In genomic region chr6:75246386-75246785, GRCh38 we compare ENCODE assay signal across 28 cellular contexts. TPM values are rescaled to one million over a fixed set of nuclear protein-coding genes. Genes with fewer than 3 reads are reported as not detected.
"Had no signal": no experiment of that assay in that cellular context is flagged by ENCODE, and none has a peak within 500 bp of the region (broad histone marks: within the 10 kb centered on the region; RNA-seq: fewer than 3 reads in every experiment).

No MANE protein-coding gene starts in this region.

- H3K9me3 ChIP-seq: heart left ventricle, tibial nerve had no signal

- H3K9me3 Mint-ChIP-seq: activated CD4-positive, alpha-beta memory T cell treated with anti-CD3 and anti-CD28 coated beads for 36 hours; activated naive CD4-positive, alpha-beta T cell treated with anti-CD3 and anti-CD28 coated beads, Interleukin-2, amount 50 U/mL, for 72 hours; activated T-cell treated with anti-CD3 and anti-CD28 coated beads, Interleukin-2, amount 50 U/mL, for 4 hours; activated T-helper 2 cell treated with anti-CD3 and anti-CD28 coated beads, Interferon-gamma antibody, Interleukin-2, Interleukin-4, amounts not matched to agents 10 μg/mL and 5 μg/mL and 100 μg/mL, durations not matched to agents 14 hours and 24 hours and 36 hours; immature natural killer cell; mesothelial cell of epicardium had no signal

- H3K27ac ChIP-seq: cardiac muscle cell, coronary artery, dorsolateral prefrontal cortex, heart left ventricle, tibial nerve had no signal

- H3K36me3 ChIP-seq: cardiac muscle cell, tibial nerve had no signal

- ATAC-seq: activated naive CD4-positive, alpha-beta T cell treated with anti-CD3 and anti-CD28 coated beads, Interleukin-2, amount 50 U/mL, for 72 hours; activated T-cell treated with anti-CD3 and anti-CD28 coated beads, Interleukin-2, amount 50 U/mL, for 4 hours; heart left ventricle; left colon; right cardiac atrium had no signal

- DNase-seq: activated CD4-positive, alpha-beta memory T cell treated with anti-CD3 and anti-CD28 coated beads for 36 hours; activated CD4-positive, alpha-beta T cell treated with anti-CD3 and anti-CD28 coated beads, Interleukin-2, amount 10 ng/mL, durations not matched to agents 24 days and 14 days; activated CD4-positive, CD25-positive, alpha-beta regulatory T cell treated with anti-CD3 and anti-CD28 coated beads, Interleukin-2, amount 50 U/mL, for 72 hours; activated CD8-positive, alpha-beta memory T cell treated with anti-CD3 and anti-CD28 coated beads, Interleukin-2, amount 50 U/mL, for 48 hours; activated T-cell treated with anti-CD3 and anti-CD28 coated beads, Interleukin-2, amount 50 U/mL, for 4 hours; aorta; dorsolateral prefrontal cortex; effector memory CD4-positive, alpha-beta T cell; heart left ventricle; hypothalamus; immature natural killer cell; kidney; left colon; mammary epithelial cell; naive B cell; right cardiac atrium; stimulated activated CD4-positive, alpha-beta T cell treated with anti-CD3 and anti-CD28 coated beads, Interleukin-15, amount 100 ng/mL, for 24 hours; stimulated activated CD4-positive, alpha-beta T cell treated with anti-CD3 and anti-CD28 coated beads, Interleukin-2, amount 100 ng/mL, for 24 hours; stimulated activated naive CD4-positive, alpha-beta T cell; T-helper 9 cell had no signal

- H3K27ac Mint-ChIP-seq: activated CD4-positive, alpha-beta memory T cell treated with anti-CD3 and anti-CD28 coated beads for 36 hours; activated CD4-positive, alpha-beta T cell treated with anti-CD3 and anti-CD28 coated beads, Interleukin-2, amount 10 ng/mL, durations not matched to agents 24 days and 14 days; activated T-helper 2 cell treated with anti-CD3 and anti-CD28 coated beads, Interferon-gamma antibody, Interleukin-2, Interleukin-4, amounts not matched to agents 10 μg/mL and 5 μg/mL and 100 μg/mL, durations not matched to agents 14 hours and 24 hours and 36 hours; mesothelial cell of epicardium had no signal

- H3K27me3 ChIP-seq: cardiac muscle cell, dorsolateral prefrontal cortex, heart left ventricle, tibial nerve had no signal

- H3K4me3 ChIP-seq: cardiac muscle cell, coronary artery, dorsolateral prefrontal cortex, heart left ventricle, tibial nerve had no signal

- H3K4me3 Mint-ChIP-seq: activated CD4-positive, alpha-beta memory T cell treated with anti-CD3 and anti-CD28 coated beads for 36 hours; activated CD4-positive, alpha-beta T cell treated with anti-CD3 and anti-CD28 coated beads, Interleukin-2, amount 10 ng/mL, durations not matched to agents 24 days and 14 days; activated T-cell treated with anti-CD3 and anti-CD28 coated beads, Interleukin-2, amount 50 U/mL, for 4 hours; mesothelial cell of epicardium had no signal

RNA-seq across cellular contexts. Expression of gene COL12A1, which starts 40.5 kb away (rescaled TPM):
- total RNA-seq: activated CD4-positive, alpha-beta memory T cell treated with anti-CD3 and anti-CD28 coated beads for 36 hours; activated CD8-positive, alpha-beta memory T cell treated with anti-CD3 and anti-CD28 coated beads for 36 hours; activated T-helper 2 cell treated with anti-CD3 and anti-CD28 coated beads, Interferon-gamma antibody, Interleukin-2, Interleukin-4, amounts not matched to agents 10 μg/mL and 5 μg/mL and 100 μg/mL, durations not matched to agents 14 hours and 24 hours and 36 hours; T-helper 1 cell treated with Interleukin-12 subunit alpha and Interleukin-12 subunit beta and Interleukin-4 antibody, amounts not matched to agents 30 ng/mL and 1 ng/mL, for 36 hours had no signal
- polyA plus RNA-seq: immature natural killer cell had no signal
